9 cellular contexts compared by ENCODE assay signal in genomic region chr4:172962564-172963353, GRCh38.
DNase-seq lines count a peak whose midpoint lies in the region; ATAC-seq and TF ChIP-seq lines count a peak whose summit lies in the region.
"Had no signal": no experiment of that assay in that cellular context is flagged by ENCODE, and none has a peak within 500 bp of the region (broad histone marks: within the 10 kb centered on the region; RNA-seq: fewer than 3 reads in every experiment).

No MANE protein-coding gene starts in this region.

- no peak for TF ChIP-seq POLR2A in gastrocnemius medialis (IDR thresholded peaks at IDR 0.05)

- H4K20me1 ChIP-seq in GM23248 (ENCODE audit: insufficient read depth), result no peaks in the 10 kb centered on the region

- no peak overlapping the region for H3K27ac Mint-ChIP-seq in activated naive CD4-positive, alpha-beta T cell treated with anti-CD3 and anti-CD28 coated beads, Interleukin-2, amount 50 U/mL, for 72 hours

- intact Hi-C loops in gastrocnemius medialis (cut with DNase I; ENCODE audit: low total_unique reads), result loop anchor here (5.0 kb wide), 1 partner anchor 290 kb away; no protein-coding TSS in a partner anchor

- peaks cover 0 to under 1% of the 10 kb centered on the region in 2 donors for H3K9me3 Mint-ChIP-seq in activated naive CD4-positive, alpha-beta T cell treated with anti-CD3 and anti-CD28 coated beads, Interleukin-2, amount 50 U/mL, for 72 hours

- H3K9me3 ChIP-seq in GM23248 (ENCODE audit: low read depth) (no peaks in the 10 kb centered on the region), gastrocnemius medialis (no peaks in the 10 kb centered on the region)

- in situ Hi-C loops in GM23248 (cut with MboI) (no loop called here), gastrocnemius medialis (cut with MboI; ENCODE audit: low sequenced_read_pairs in 4 of 4) (no loop called here)

- H3K27ac ChIP-seq in GM23248 (no peak overlapping the region), gastrocnemius medialis (no peak overlapping the region)

- H3K9ac ChIP-seq in GM23248, result no peak overlapping the region

- H3K9me2 ChIP-seq in GM23248 (ENCODE audit: insufficient read depth), result no peaks in the 10 kb centered on the region

- no peak overlapping the region for H2AFZ ChIP-seq in GM23248

- H3K36me3 ChIP-seq in GM23248 (ENCODE audit: low read depth) (no peaks in the 10 kb centered on the region), gastrocnemius medialis (no peaks in the 10 kb centered on the region)

- H3K4me1 ChIP-seq in GM23248 (ENCODE audit: insufficient read depth) (no peaks in the 10 kb centered on the region), gastrocnemius medialis (peaks cover 7 to 11% of the 10 kb centered on the region in 2 donors)

- WGBS in GM23248 (ENCODE audit: low coverage in 1 of 2, low lambda C conversion rate in 2 of 2, missing lambda C conversion rate in 2 of 2), 2 experiments, result 15 to 16% methylated on average over 10 of the region's 10 CpGs

- H3K79me2 ChIP-seq in GM23248 (ENCODE audit: insufficient read depth), result no peaks in the 10 kb centered on the region

- no peaks in the 10 kb centered on the region for H3K36me3 Mint-ChIP-seq in activated naive CD4-positive, alpha-beta T cell treated with anti-CD3 and anti-CD28 coated beads, Interleukin-2, amount 50 U/mL, for 72 hours

- DNase-seq in GM23248 (peak; percentile 13), NCI-H345 treated with DMSO at 0.1 percent for 48 hours (lab: John Stamatoyannopoulos, UW; ENCODE audit: unreplicated experiment) (peak; percentile 86), epithelial cell of esophagus (ENCODE audit: low read depth) (peak; percentile 43), gastrocnemius medialis (peak in 1 of 2 donors; percentile 12), KG1 (lab: John Stamatoyannopoulos, UW) (no peak)
- DNase-seq in stimulated activated naive CD4-positive, alpha-beta T cell (lab: John Stamatoyannopoulos, UW), result no peak
- no peak for DNase-seq in activated naive CD4-positive, alpha-beta T cell treated with anti-CD3 and anti-CD28 coated beads, Interleukin-2, amount 50 U/mL, for 72 hours (ENCODE audit: low spot score in 2 of 2)
- DNase-seq: substantia nigra had no signal

- peaks cover 14% of the 10 kb centered on the region for H3K27me3 ChIP-seq in GM23248 (replicated peaks; ENCODE audit: insufficient read depth)
- no peaks in the 10 kb centered on the region for H3K27me3 ChIP-seq in gastrocnemius medialis

- TF ChIP-seq CTCF in epithelial cell of esophagus (IDR thresholded peaks at IDR 0.05; ENCODE audit: insufficient read depth, low read depth, low read length, missing control alignments) (no peak), gastrocnemius medialis (IDR thresholded peaks at IDR 0.05 in 4 of 5, conservative IDR thresholded peaks at IDR 0.05 in 1 of 5) (no peak)

- H3K4me3 ChIP-seq in GM23248, result no peak overlapping the region
- no peak overlapping the region for H3K4me3 ChIP-seq in epithelial cell of esophagus (ENCODE audit: low read length)
- no peak overlapping the region for H3K4me3 ChIP-seq in gastrocnemius medialis

- no peak overlapping the region for H3K4me2 ChIP-seq in GM23248 (ENCODE audit: unreplicated experiment)

- H3F3A ChIP-seq in GM23248 (ENCODE audit: insufficient read depth), result no peaks in the 10 kb centered on the region

- peak; percentile 44 to 99 for ATAC-seq in gastrocnemius medialis
- ATAC-seq in HG03571 (IDR thresholded peaks at IDR 0.05; ENCODE audit: unreplicated experiment), result no peak
- ATAC-seq in activated naive CD4-positive, alpha-beta T cell treated with anti-CD3 and anti-CD28 coated beads, Interleukin-2, amount 50 U/mL, for 72 hours, result no peak

Comparison
In these comparisons a context has a peak if more than half of its experiments do, and no peak if none do; other contexts are left out.
1. DNase-seq: peak in GM23248 (single experiment), NCI-H345 treated with DMSO at 0.1 percent for 48 hours (single experiment) and epithelial cell of esophagus (single experiment); none in stimulated activated naive CD4-positive, alpha-beta T cell (0 of 6), KG1 (single experiment) and activated naive CD4-positive, alpha-beta T cell treated with anti-CD3 and anti-CD28 coated beads, Interleukin-2, amount 50 U/mL, for 72 hours (0 of 2).
2. ATAC-seq: peak in gastrocnemius medialis (2 of 2); none in HG03571 (single experiment) and activated naive CD4-positive, alpha-beta T cell treated with anti-CD3 and anti-CD28 coated beads, Interleukin-2, amount 50 U/mL, for 72 hours (0 of 2).